Comparison of ENCODE assay signal across 37 cellular contexts in the genomic region with DNA sequence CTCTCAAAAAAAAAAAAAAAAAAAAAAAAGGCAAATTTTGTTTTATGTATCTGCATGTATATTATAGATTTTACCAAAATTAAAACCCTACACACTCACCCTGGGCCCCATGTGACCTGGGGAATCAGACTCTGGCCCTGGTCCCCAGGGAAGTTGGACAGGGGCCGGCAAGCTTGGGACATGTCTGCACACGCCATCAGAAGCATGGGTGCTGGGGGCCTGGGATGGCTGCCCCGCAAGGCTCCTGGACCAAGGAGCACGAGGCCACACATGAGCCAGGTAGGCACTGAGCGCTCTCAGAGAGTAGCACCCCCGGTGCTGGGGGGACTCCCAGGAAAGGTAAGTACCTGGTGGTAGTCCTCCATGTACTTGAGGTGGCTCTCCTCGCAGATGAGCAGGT. TPM values are rescaled to one million over a fixed set of nuclear protein-coding genes. Genes with fewer than 3 reads are reported as not detected.
"Had no signal": no experiment of that assay in that cellular context is flagged by ENCODE, and none has a peak within 500 bp of the region (broad histone marks: within the 10 kb centered on the region; RNA-seq: fewer than 3 reads in every experiment).

No MANE protein-coding gene starts in this region.

- H3K9ac ChIP-seq: KMS-11 had no signal

- H3K9me3 ChIP-seq: Peyer's patch had no signal

- H3K27me3 ChIP-seq: ascending aorta, cardiac muscle cell, Peyer's patch had no signal

- H3K36me3 Mint-ChIP-seq: activated CD8-positive, alpha-beta memory T cell treated with anti-CD3 and anti-CD28 coated beads, Interleukin-2, amount 10 ng/mL, durations not matched to agents 7 days and 5 days; activated naive CD4-positive, alpha-beta T cell treated with anti-CD3 and anti-CD28 coated beads, Interleukin-2, amount 50 U/mL, for 24 hours; activated naive CD8-positive, alpha-beta T cell treated with anti-CD3 and anti-CD28 coated beads, Interleukin-2, amount 10 ng/mL, durations not matched to agents 7 days and 5 days had no signal

- H3K27ac ChIP-seq: ascending aorta, cardiac muscle cell, KMS-11, Peyer's patch had no signal

- H3K27me3 Mint-ChIP-seq: activated CD4-positive, alpha-beta memory T cell treated with anti-CD3 and anti-CD28 coated beads, Interleukin-2, amount 10 ng/mL, durations not matched to agents 7 days and 5 days; activated CD4-positive, alpha-beta T cell treated with anti-CD3 and anti-CD28 coated beads, Interleukin-2, amount 10 ng/mL, durations not matched to agents 7 days and 5 days; activated CD8-positive, alpha-beta memory T cell treated with anti-CD3 and anti-CD28 coated beads, Interleukin-2, amount 10 ng/mL, durations not matched to agents 7 days and 5 days; activated naive CD4-positive, alpha-beta T cell treated with anti-CD3 and anti-CD28 coated beads, Interleukin-2, amount 50 U/mL, for 24 hours; activated naive CD8-positive, alpha-beta T cell treated with anti-CD3 and anti-CD28 coated beads, Interleukin-2, amount 10 ng/mL, durations not matched to agents 7 days and 5 days had no signal

- H3K4me3 Mint-ChIP-seq: activated CD4-positive, alpha-beta memory T cell treated with anti-CD3 and anti-CD28 coated beads, Interleukin-2, amount 10 ng/mL, durations not matched to agents 7 days and 5 days; activated CD4-positive, alpha-beta T cell treated with anti-CD3 and anti-CD28 coated beads for 36 hours; activated CD4-positive, alpha-beta T cell treated with anti-CD3 and anti-CD28 coated beads, Interleukin-2, amount 10 ng/mL, durations not matched to agents 7 days and 5 days; activated CD8-positive, alpha-beta memory T cell treated with anti-CD3 and anti-CD28 coated beads, Interleukin-2, amount 10 ng/mL, durations not matched to agents 7 days and 5 days; activated naive CD4-positive, alpha-beta T cell treated with anti-CD3 and anti-CD28 coated beads, Interleukin-2, amount 50 U/mL, for 24 hours; activated naive CD8-positive, alpha-beta T cell treated with anti-CD3 and anti-CD28 coated beads, Interleukin-2, amount 10 ng/mL, durations not matched to agents 7 days and 5 days; central memory CD8-positive, alpha-beta T cell had no signal

- H3K4me1 ChIP-seq: ascending aorta, Peyer's patch had no signal

- H3K4me2 ChIP-seq: KMS-11 had no signal

- H3K4me3 ChIP-seq: ascending aorta, cardiac muscle cell, Peyer's patch had no signal

- H3K4me1 Mint-ChIP-seq: activated CD4-positive, alpha-beta memory T cell treated with anti-CD3 and anti-CD28 coated beads, Interleukin-2, amount 10 ng/mL, durations not matched to agents 7 days and 5 days; activated CD4-positive, alpha-beta T cell treated with anti-CD3 and anti-CD28 coated beads for 36 hours; activated CD4-positive, alpha-beta T cell treated with anti-CD3 and anti-CD28 coated beads, Interleukin-2, amount 10 ng/mL, durations not matched to agents 7 days and 5 days; activated CD8-positive, alpha-beta memory T cell treated with anti-CD3 and anti-CD28 coated beads, Interleukin-2, amount 10 ng/mL, durations not matched to agents 7 days and 5 days; activated naive CD4-positive, alpha-beta T cell treated with anti-CD3 and anti-CD28 coated beads, Interleukin-2, amount 50 U/mL, for 24 hours; activated naive CD8-positive, alpha-beta T cell treated with anti-CD3 and anti-CD28 coated beads, Interleukin-2, amount 10 ng/mL, durations not matched to agents 7 days and 5 days; central memory CD8-positive, alpha-beta T cell had no signal

- H3K27ac Mint-ChIP-seq: activated CD4-positive, alpha-beta memory T cell treated with anti-CD3 and anti-CD28 coated beads, Interleukin-2, amount 10 ng/mL, durations not matched to agents 7 days and 5 days; activated CD4-positive, alpha-beta T cell treated with anti-CD3 and anti-CD28 coated beads for 36 hours; activated CD4-positive, alpha-beta T cell treated with anti-CD3 and anti-CD28 coated beads, Interleukin-2, amount 10 ng/mL, durations not matched to agents 7 days and 5 days; activated CD8-positive, alpha-beta memory T cell treated with anti-CD3 and anti-CD28 coated beads, Interleukin-2, amount 10 ng/mL, durations not matched to agents 7 days and 5 days; activated naive CD4-positive, alpha-beta T cell treated with anti-CD3 and anti-CD28 coated beads, Interleukin-2, amount 50 U/mL, for 24 hours; activated naive CD8-positive, alpha-beta T cell treated with anti-CD3 and anti-CD28 coated beads, Interleukin-2, amount 10 ng/mL, durations not matched to agents 7 days and 5 days; activated T-helper 2 cell treated with anti-CD3 and anti-CD28 coated beads, Interferon-gamma antibody, Interleukin-2, Interleukin-4, amounts not matched to agents 10 μg/mL and 5 μg/mL and 100 μg/mL, durations not matched to agents 14 hours and 24 hours and 36 hours had no signal

- ATAC-seq: activated CD4-positive, alpha-beta T cell treated with anti-CD3 and anti-CD28 coated beads for 36 hours; activated CD4-positive, CD25-positive, alpha-beta regulatory T cell treated with anti-CD3 and anti-CD28 coated beads, Interleukin-2, amount 50 U/mL, for 24 hours; activated CD8-positive, alpha-beta memory T cell treated with anti-CD3 and anti-CD28 coated beads, Interleukin-2, amount 10 ng/mL, durations not matched to agents 7 days and 5 days; PC-3; Right ventricle myocardium inferior had no signal

- H3K36me3 ChIP-seq: cardiac muscle cell had no signal

- DNase-seq: activated CD4-positive, alpha-beta memory T cell treated with anti-CD3 and anti-CD28 coated beads, Interleukin-2, amount 10 ng/mL, durations not matched to agents 7 days and 5 days; activated CD4-positive, alpha-beta T cell treated with anti-CD3 and anti-CD28 coated beads for 36 hours; activated CD4-positive, alpha-beta T cell treated with anti-CD3 and anti-CD28 coated beads, Interleukin-2, amount 10 ng/mL, durations not matched to agents 7 days and 5 days; activated CD8-positive, alpha-beta memory T cell treated with anti-CD3 and anti-CD28 coated beads for 24 hours; activated CD8-positive, alpha-beta memory T cell treated with anti-CD3 and anti-CD28 coated beads, Interleukin-2, amount 10 ng/mL, durations not matched to agents 7 days and 5 days; activated CD8-positive, alpha-beta memory T cell treated with anti-CD3 and anti-CD28 coated beads, Interleukin-2, amount 50 U/mL, for 48 hours; activated gamma-delta T cell; activated naive CD4-positive, alpha-beta T cell treated with Interleukin-2 at 50 U/mL for 16 hours; activated naive CD8-positive, alpha-beta T cell treated with anti-CD3 and anti-CD28 coated beads, Interleukin-2, amount 10 ng/mL, durations not matched to agents 7 days and 5 days; activated T-cell treated with anti-CD3 and anti-CD28 coated beads, Interleukin-2, amount 50 U/mL, for 48 hours; amygdala; NCI-H1092 treated with DMSO at 0.1 percent for 48 hours; NCI-H1417; NCI-H146; NCI-H187; NCI-H2029 treated with DMSO at 0.1 percent for 48 hours; NCI-H2107; NCI-H2171; NCI-H510A; NCI-H526; NCI-H748 treated with DMSO at 0.1 percent for 48 hours; NK-92 treated with Interleukin-12 subunit alpha and Interleukin-12 subunit beta, amount 100 ng/mL, for 24 hours; PC-3; Peyer's patch; RPMI8226; SW 1271; T-helper 1 cell; T1000 had no signal

- H3K9me3 Mint-ChIP-seq: activated CD4-positive, alpha-beta memory T cell treated with anti-CD3 and anti-CD28 coated beads, Interleukin-2, amount 10 ng/mL, durations not matched to agents 7 days and 5 days; activated CD4-positive, alpha-beta T cell treated with anti-CD3 and anti-CD28 coated beads, Interleukin-2, amount 10 ng/mL, durations not matched to agents 7 days and 5 days; activated naive CD4-positive, alpha-beta T cell treated with anti-CD3 and anti-CD28 coated beads, Interleukin-2, amount 50 U/mL, for 24 hours; activated naive CD8-positive, alpha-beta T cell treated with anti-CD3 and anti-CD28 coated beads, Interleukin-2, amount 10 ng/mL, durations not matched to agents 7 days and 5 days; activated T-helper 2 cell treated with anti-CD3 and anti-CD28 coated beads, Interferon-gamma antibody, Interleukin-2, Interleukin-4, amounts not matched to agents 10 μg/mL and 5 μg/mL and 100 μg/mL, durations not matched to agents 14 hours and 24 hours and 36 hours; central memory CD8-positive, alpha-beta T cell had no signal

RNA-seq across cellular contexts. Expression of a gene that starts 39.6 kb away (rescaled TPM):
- total RNA-seq: activated CD4-positive, alpha-beta T cell treated with anti-CD3 and anti-CD28 coated beads for 36 hours; activated CD4-positive, alpha-beta T cell treated with anti-CD3 and anti-CD28 coated beads, Interleukin-2, amount 10 ng/mL, durations not matched to agents 7 days and 5 days; activated naive CD8-positive, alpha-beta T cell treated with anti-CD3 and anti-CD28 coated beads, Interleukin-2, amount 10 ng/mL, durations not matched to agents 7 days and 5 days; activated T-helper 2 cell treated with anti-CD3 and anti-CD28 coated beads, Interferon-gamma antibody, Interleukin-2, Interleukin-4, amounts not matched to agents 10 μg/mL and 5 μg/mL and 100 μg/mL, durations not matched to agents 14 hours and 24 hours and 36 hours; T-helper 2 cell treated with Interferon-gamma antibody and Interleukin-4, amounts not matched to agents 100 ng/mL and 5 ng/mL, for 36 hours had no signal
